11 cellular contexts compared by ENCODE assay signal in the genomic region with DNA sequence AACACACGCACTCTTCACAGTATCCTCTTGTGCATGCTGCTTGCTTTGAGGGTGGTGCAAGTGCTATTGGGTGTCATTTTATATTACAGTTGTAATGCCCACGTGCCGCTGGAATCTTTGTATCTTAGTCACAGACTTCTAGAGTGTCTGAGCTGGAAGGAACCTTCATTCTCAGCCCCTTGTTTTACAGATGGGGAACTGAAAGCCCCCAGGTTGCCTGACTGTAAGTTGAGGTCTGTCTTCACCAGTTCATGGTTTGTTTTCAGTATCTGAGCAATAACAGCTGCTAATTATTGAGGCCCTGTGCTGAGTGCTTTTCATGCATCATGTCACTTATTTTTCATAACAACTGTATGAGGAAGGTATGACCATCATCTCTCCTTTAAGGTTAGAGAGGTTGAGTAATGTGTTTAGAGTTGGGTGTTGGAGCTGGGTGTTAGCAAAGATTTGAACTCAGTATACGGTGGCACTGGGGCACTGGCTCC.
DNase-seq lines count a peak whose midpoint lies in the region; ATAC-seq and TF ChIP-seq lines count a peak whose summit lies in the region.
"Had no signal": no experiment of that assay in that cellular context is flagged by ENCODE, and none has a peak within 500 bp of the region (broad histone marks: within the 10 kb centered on the region; RNA-seq: fewer than 3 reads in every experiment).

No MANE protein-coding gene starts in this region.

- intact Hi-C loops in adrenal gland (cut with DNase I) (no loop called here), posterior cingulate gyrus (cut with DNase I) (no loop called here), dorsolateral prefrontal cortex (cut with DNase I) (no loop called here)

- H3K27me3 ChIP-seq in adrenal gland (no peaks in the 10 kb centered on the region), dorsolateral prefrontal cortex (no peaks in the 10 kb centered on the region)
- H3K27me3 ChIP-seq: transverse colon had no signal

- H3K4me1 ChIP-seq in adrenal gland (replicated peaks in 1 of 2) = peaks cover 0 to 13% of the 10 kb centered on the region in 2 donors

- no peaks in the 10 kb centered on the region for H3K9me3 ChIP-seq in adrenal gland (replicated peaks in 1 of 3)
- H3K9me3 ChIP-seq: transverse colon had no signal

- 87 to 89% (median 88%) methylated on average over 4 of the region's 4 CpGs for WGBS in adrenal gland, 4 donors

- H3K4me3 ChIP-seq in adrenal gland (no peak overlapping the region), dorsolateral prefrontal cortex (no peak overlapping the region)
- H3K4me3 ChIP-seq: transverse colon had no signal

- no peak for TF ChIP-seq POLR2A in adrenal gland (IDR thresholded peaks at IDR 0.05)

- no peak for DNase-seq in effector memory CD8-positive, alpha-beta T cell
- DNase-seq in adrenal gland (no peak), posterior cingulate gyrus (no peak), dorsolateral prefrontal cortex (no peak), mesenteric fat pad (ENCODE audit: low spot score) (no peak)
- DNase-seq: foreskin fibroblast; stimulated activated CD4-positive, alpha-beta T cell treated with anti-CD3 and anti-CD28 coated beads, Interleukin-15, amount 100 ng/mL, for 24 hours; transverse colon had no signal

- H3K27ac ChIP-seq in adrenal gland (no peak overlapping the region), dorsolateral prefrontal cortex (no peak overlapping the region)
- H3K27ac ChIP-seq: transverse colon had no signal

- no peak for TF ChIP-seq CTCF in adrenal gland (IDR thresholded peaks at IDR 0.05)
- no peak for TF ChIP-seq CTCF in dorsolateral prefrontal cortex (IDR thresholded peaks at IDR 0.05 in 54 of 56, conservative IDR thresholded peaks at IDR 0.05 in 2 of 56; ENCODE audit: low read depth in 1 of 56, partially characterized antibody in 56 of 56)

- H3K36me3 Mint-ChIP-seq in effector memory CD8-positive, alpha-beta T cell (ENCODE audit: insufficient read depth) = peaks cover 2% of the 10 kb centered on the region

- no peak overlapping the region for H3K27ac Mint-ChIP-seq in effector memory CD8-positive, alpha-beta T cell

- peak; percentile 76 for ATAC-seq in GM18858 (IDR thresholded peaks at IDR 0.05; ENCODE audit: unreplicated experiment)
- ATAC-seq in GM21576 (IDR thresholded peaks at IDR 0.05; ENCODE audit: unreplicated experiment) = peak; percentile 80
- ATAC-seq in HG03342 (IDR thresholded peaks at IDR 0.05; ENCODE audit: unreplicated experiment) = peak; percentile 80
- peak; percentile 50 for ATAC-seq in effector memory CD8-positive, alpha-beta T cell (replicated peaks)

- no peaks in the 10 kb centered on the region for H3K36me3 ChIP-seq in adrenal gland (replicated peaks in 1 of 2)
- H3K36me3 ChIP-seq: transverse colon had no signal

- no peaks in the 10 kb centered on the region for H3K27me3 Mint-ChIP-seq in effector memory CD8-positive, alpha-beta T cell

- H3K9me3 Mint-ChIP-seq in effector memory CD8-positive, alpha-beta T cell = no peaks in the 10 kb centered on the region

- H3K4me3 Mint-ChIP-seq in effector memory CD8-positive, alpha-beta T cell = no peak overlapping the region

- H3K4me1 Mint-ChIP-seq in effector memory CD8-positive, alpha-beta T cell (ENCODE audit: low read depth in 2 of 2) = peaks cover 9 to 10% of the 10 kb centered on the region in 2 donors
